In the genomic region with DNA sequence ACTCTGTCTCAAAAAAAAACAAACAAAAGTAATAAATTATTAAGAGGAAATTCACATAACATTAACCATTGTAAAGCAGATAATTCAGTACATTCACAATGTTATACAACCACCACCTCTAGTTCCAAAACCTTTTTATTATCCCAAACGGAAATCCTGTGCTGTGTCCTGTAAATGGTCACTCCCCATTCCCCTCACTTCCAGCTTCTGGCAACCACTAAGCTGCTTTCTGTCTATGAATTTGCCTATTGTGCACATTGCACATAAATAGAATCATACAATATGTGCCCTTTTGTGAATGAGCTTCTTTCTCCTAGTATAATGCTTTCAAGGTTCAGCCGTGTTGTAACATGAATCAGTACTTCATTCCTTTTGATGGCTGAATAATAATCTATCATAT, we compare ENCODE assay signal across 23 cellular contexts. TPM values are rescaled to one million over a fixed set of nuclear protein-coding genes. Genes with fewer than 3 reads are reported as not detected.
"Had no signal": no experiment of that assay in that cellular context is flagged by ENCODE, and none has a peak within 500 bp of the region (broad histone marks: within the 10 kb centered on the region; RNA-seq: fewer than 3 reads in every experiment).

No MANE protein-coding gene starts in this region.

- DNase-seq: endodermal cell; erythroblast; glutamatergic neuron; kidney; left cardiac atrium; mammary epithelial cell; mucosa of descending colon; naive thymus-derived CD8-positive, alpha-beta T cell; ovary; right lobe of liver; stimulated activated CD4-positive, alpha-beta T cell treated with anti-CD3 and anti-CD28 coated beads, Interleukin-4, amount 100 ng/mL, for 1 hour; stimulated activated CD8-positive, alpha-beta memory T cell treated with anti-CD3 and anti-CD28 coated beads, Interleukin-4, amount 100 ng/mL, for 48 hours; stimulated activated naive CD8-positive, alpha-beta T cell treated with anti-CD3 and anti-CD28 coated beads, Interleukin-15, Interleukin-2, amounts not matched to agents 100 U/mL and 50 U/mL, for 24 hours; testis; transverse colon had no signal

- H3K36me3 ChIP-seq: ovary, right lobe of liver, transverse colon had no signal

- H3K27me3 Mint-ChIP-seq: progenitor cell of endocrine pancreas had no signal

- H3K36me3 Mint-ChIP-seq: naive thymus-derived CD8-positive, alpha-beta T cell; stimulated activated effector memory CD8-positive, alpha-beta T cell treated with anti-CD3 and anti-CD28 coated beads, Interleukin-12 subunit alpha, Interleukin-12 subunit beta, amount 100 ng/mL, for 72 hours had no signal

- H3K27me3 ChIP-seq: hepatocyte, ovary, right lobe of liver, testis, transverse colon had no signal

- H3K27ac Mint-ChIP-seq: endodermal cell; naive thymus-derived CD8-positive, alpha-beta T cell; progenitor cell of endocrine pancreas; stimulated activated effector memory CD8-positive, alpha-beta T cell treated with anti-CD3 and anti-CD28 coated beads, Interleukin-12 subunit alpha, Interleukin-12 subunit beta, amount 100 ng/mL, for 72 hours had no signal

- H3K4me1 ChIP-seq: testis had no signal

- H3K9me3 ChIP-seq: mucosa of descending colon, ovary, right lobe of liver, testis, transverse colon had no signal

- ATAC-seq: left cardiac atrium; mucosa of descending colon; naive thymus-derived CD8-positive, alpha-beta T cell; stimulated activated effector memory CD8-positive, alpha-beta T cell treated with anti-CD3 and anti-CD28 coated beads, Interleukin-12 subunit alpha, Interleukin-12 subunit beta, amount 100 ng/mL, for 72 hours; stimulated activated naive CD8-positive, alpha-beta T cell treated with anti-CD3 and anti-CD28 coated beads, Interleukin-15, Interleukin-2, amounts not matched to agents 100 U/mL and 50 U/mL, for 24 hours had no signal

- H3K9me3 Mint-ChIP-seq: endodermal cell; naive thymus-derived CD8-positive, alpha-beta T cell; neural crest cell; stimulated activated effector memory CD8-positive, alpha-beta T cell treated with anti-CD3 and anti-CD28 coated beads, Interleukin-12 subunit alpha, Interleukin-12 subunit beta, amount 100 ng/mL, for 72 hours had no signal

- H3K4me3 ChIP-seq: hepatocyte, mucosa of descending colon, ovary, right lobe of liver, testis, transverse colon had no signal

- H3K4me3 Mint-ChIP-seq: endodermal cell; naive thymus-derived CD8-positive, alpha-beta T cell; neural crest cell; stimulated activated effector memory CD8-positive, alpha-beta T cell treated with anti-CD3 and anti-CD28 coated beads, Interleukin-12 subunit alpha, Interleukin-12 subunit beta, amount 100 ng/mL, for 72 hours had no signal

- H3K4me1 Mint-ChIP-seq: stimulated activated effector memory CD8-positive, alpha-beta T cell treated with anti-CD3 and anti-CD28 coated beads, Interleukin-12 subunit alpha, Interleukin-12 subunit beta, amount 100 ng/mL, for 72 hours had no signal

- H3K27ac ChIP-seq: hepatocyte, ovary, right lobe of liver, testis had no signal

RNA-seq across cellular contexts. Expression of a gene that starts 20.8 kb away (rescaled TPM):
- total RNA-seq: endodermal cell; endothelial cell of umbilical vein; frontal cortex; left cardiac atrium; mammary epithelial cell; mesenteric fat pad; naive thymus-derived CD8-positive, alpha-beta T cell; neural crest cell; progenitor cell of endocrine pancreas; renal cortical epithelial cell; testis had no signal
- polyA plus RNA-seq: endothelial cell of umbilical vein; mammary epithelial cell; naive thymus-derived CD8-positive, alpha-beta T cell had no signal
